1 cellular context compared by ENCODE assay signal in the genomic region with DNA sequence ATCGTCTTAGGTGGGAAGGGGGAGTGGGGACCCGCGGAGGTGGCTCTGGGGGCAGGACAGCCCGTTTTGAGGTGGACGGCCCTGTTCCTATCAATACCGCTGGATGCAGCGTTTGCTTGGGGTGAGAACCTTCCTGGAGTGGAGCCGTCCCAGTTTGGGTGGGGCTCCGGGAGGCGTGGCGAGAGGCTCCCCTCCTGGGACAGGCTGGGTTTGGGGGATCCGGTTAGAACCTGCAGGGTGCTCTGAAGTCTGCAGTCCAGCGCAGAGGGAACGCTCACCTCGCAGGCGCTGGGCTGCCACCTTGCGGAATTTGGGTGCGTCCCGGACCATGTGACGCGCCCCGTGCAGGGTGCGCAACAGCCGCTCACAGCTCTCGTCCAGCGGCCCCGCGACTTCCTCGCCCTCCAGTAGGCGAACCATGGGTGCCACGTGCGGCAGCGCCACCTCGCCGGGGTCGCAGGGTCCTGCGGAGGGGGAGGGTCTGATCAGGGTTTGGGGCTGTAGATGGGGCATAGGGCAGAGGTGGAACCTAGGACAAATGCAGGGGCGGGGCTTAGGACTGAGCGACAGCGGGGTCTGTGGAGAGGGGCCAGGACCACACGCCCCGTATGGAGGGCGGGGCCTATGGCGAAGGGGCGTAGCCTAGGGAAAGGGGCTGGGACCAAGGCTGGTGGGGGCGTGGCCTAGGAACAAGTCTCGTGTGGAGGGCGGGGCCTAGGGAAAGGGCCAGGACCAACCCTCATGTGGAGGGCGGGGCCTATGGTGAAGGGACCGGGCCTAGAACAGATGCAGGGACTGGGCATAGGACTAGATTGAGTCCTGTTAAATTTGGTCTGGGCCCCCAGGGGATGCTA.
TF ChIP-seq lines count a peak whose summit lies in the region.

No MANE protein-coding gene starts in this region.

TF ChIP-seq in IMR-90, 13 proteins besides CTCF, POLR2A, EP300 and RAD21:
- no peak for TF ChIP-seq MAFK (IDR thresholded peaks at IDR 0.05; ENCODE audit: low read depth, low read length)
- no peak; the same call in 1 of the 2 replicates for TF ChIP-seq MXI1 (IDR thresholded peaks at IDR 0.05; ENCODE audit: borderline replicate concordance, low read depth, low read length)
- TF ChIP-seq MAZ (IDR thresholded peaks at IDR 0.05; ENCODE audit: borderline replicate concordance, low read depth, low read length) = no peak
- peak; percentile 80 for TF ChIP-seq BHLHE40 (IDR thresholded peaks at IDR 0.05; ENCODE audit: low read depth, low read length)
- TF ChIP-seq CHD1 (IDR thresholded peaks at IDR 0.05; ENCODE audit: low read depth, low read length) = no peak
- peak; percentile 59 for TF ChIP-seq USF2 (IDR thresholded peaks at IDR 0.05; ENCODE audit: low read depth, low read length)
